1 cellular context compared by ENCODE assay signal in genomic region chr13:50810998-50811397, GRCh38.
TF ChIP-seq lines count a peak whose summit lies in the region.

No MANE protein-coding gene starts in this region.

TF ChIP-seq in GM12878, 131 proteins besides CTCF, POLR2A, EP300 and RAD21 (continues in another document):
- TF ChIP-seq ATF7 (IDR thresholded peaks at IDR 0.05; ENCODE audit: low read depth): peak; percentile 31; the same call in 1 of the 2 replicates
- no peak for TF ChIP-seq IRF3 (IDR thresholded peaks at IDR 0.05)
- peak; percentile 15; the same call in 1 of the 2 replicates for TF ChIP-seq PAX5 (IDR thresholded peaks at IDR 0.05; ENCODE audit: borderline replicate concordance, low read depth, low read length)
- TF ChIP-seq HDAC6 (IDR thresholded peaks at IDR 0.05; ENCODE audit: unreplicated experiment): no peak
- no peak for TF ChIP-seq MLLT1 (IDR thresholded peaks at IDR 0.05)
- TF ChIP-seq CEBPB (IDR thresholded peaks at IDR 0.05; ENCODE audit: borderline replicate concordance in 1 of 2, low read depth in 2 of 2, low read length in 2 of 2): no peak
- TF ChIP-seq SRF (IDR thresholded peaks at IDR 0.05; ENCODE audit: low read depth in 2 of 2, low read length in 2 of 2): no peak
- peak; percentile 86 for TF ChIP-seq NFIC (IDR thresholded peaks at IDR 0.05; ENCODE audit: low read depth, low read length)
- no peak for TF ChIP-seq ZBTB11 (CRISPR knock-in tag; IDR thresholded peaks at IDR 0.05)
- TF ChIP-seq HSF1 (IDR thresholded peaks at IDR 0.05; ENCODE audit: low read depth, low read length): no peak
- TF ChIP-seq CUX1 (IDR thresholded peaks at IDR 0.05; ENCODE audit: insufficient replicate concordance, low read depth, low read length): no peak
- no peak for TF ChIP-seq FOXK2 (IDR thresholded peaks at IDR 0.05)
- no peak for TF ChIP-seq NR2C2 (IDR thresholded peaks at IDR 0.05; ENCODE audit: borderline replicate concordance, control insufficient read depth, insufficient read length, low read depth)
- TF ChIP-seq MTA3 (IDR thresholded peaks at IDR 0.05; ENCODE audit: borderline replicate concordance, low read length): no peak
- no peak for TF ChIP-seq NFXL1 (IDR thresholded peaks at IDR 0.05; ENCODE audit: borderline replicate concordance)
- no peak for TF ChIP-seq GABPA (IDR thresholded peaks at IDR 0.05; ENCODE audit: low read depth)
- TF ChIP-seq TCF7 (IDR thresholded peaks at IDR 0.05; ENCODE audit: borderline replicate concordance): no peak
- TF ChIP-seq NKRF (conservative IDR thresholded peaks at IDR 0.05): no peak
- no peak for TF ChIP-seq ZNF207 (IDR thresholded peaks at IDR 0.05; ENCODE audit: borderline replicate concordance)
- TF ChIP-seq KDM1A (IDR thresholded peaks at IDR 0.05; ENCODE audit: borderline replicate concordance): no peak
- no peak for TF ChIP-seq BMI1 (IDR thresholded peaks at IDR 0.05; ENCODE audit: borderline replicate concordance)
- TF ChIP-seq CHD2 (IDR thresholded peaks at IDR 0.05; ENCODE audit: borderline replicate concordance, low read depth, low read length): no peak
- no peak for TF ChIP-seq NFYA (IDR thresholded peaks at IDR 0.05; ENCODE audit: borderline replicate concordance, low read depth, low read length)
- no peak for TF ChIP-seq USF1 (IDR thresholded peaks at IDR 0.05; ENCODE audit: borderline replicate concordance, extremely low read length, insufficient read depth, low read depth, low read length)
- TF ChIP-seq TBL1XR1 (IDR thresholded peaks at IDR 0.05; ENCODE audit: low read depth, low read length): 0 out of 2 replicates have a peak, but pooled peaks have one; percentile 38
- no peak for TF ChIP-seq CBX5 (IDR thresholded peaks at IDR 0.05; ENCODE audit: low read depth)
- TF ChIP-seq CBX3 (IDR thresholded peaks at IDR 0.05; ENCODE audit: borderline replicate concordance, low read depth): no peak
- TF ChIP-seq EGR1 (IDR thresholded peaks at IDR 0.05; ENCODE audit: borderline replicate concordance in 1 of 2, low read depth in 2 of 2, low read length in 2 of 2): no peak
- no peak for TF ChIP-seq BCLAF1 (IDR thresholded peaks at IDR 0.05)
- TF ChIP-seq IKZF1 (conservative IDR thresholded peaks at IDR 0.05): peak; percentile 55
- TF ChIP-seq SIN3A (IDR thresholded peaks at IDR 0.05; ENCODE audit: low read depth, low read length): no peak
- no peak for TF ChIP-seq NR2C1 (IDR thresholded peaks at IDR 0.05)
- TF ChIP-seq E2F8 (IDR thresholded peaks at IDR 0.05; ENCODE audit: low read depth, partially characterized antibody): no peak
- peak in 1 of 2 experiments; percentile 67; a peak in 1 of 4 replicates for TF ChIP-seq ETV6 (conservative IDR thresholded peaks at IDR 0.05 in 1 of 2, IDR thresholded peaks at IDR 0.05 in 1 of 2; ENCODE audit: borderline replicate concordance in 1 of 2, low read depth in 1 of 2)
- TF ChIP-seq GATAD2B (conservative IDR thresholded peaks at IDR 0.05; ENCODE audit: low read depth): 0 out of 2 replicates have a peak, but pooled peaks have one; percentile 25
